Comparison of ENCODE assay signal across 8 cellular contexts in genomic region chr11:68838572-68838964, GRCh38. TPM values are rescaled to one million over a fixed set of nuclear protein-coding genes. Genes with fewer than 3 reads are reported as not detected.
A peak's percentile ranks its signal among the peaks of the same experiment; 100 is the strongest.
DNase-seq lines count a peak whose midpoint lies in the region; TF ChIP-seq lines count a peak whose summit lies in the region.

No MANE protein-coding gene starts in this region.

- BruUV-seq in OCI-LY7 (replicated peaks; lab: Mats Ljungman, UMichigan) (no TSS peak), MCF 10A (replicated peaks; lab: Mats Ljungman, UMichigan) (no TSS peak)

- in situ Hi-C loops in GM13977 (cut with MboI; ENCODE audit: low pct_unique_long_range_greater_than_20kb, low sequenced_read_pairs, unreplicated experiment) = no loop called here

- H3K4me3 ChIP-seq in BJ (ENCODE audit: low read depth, low read length) (peak overlapping the region; percentile 73), OCI-LY7 (ENCODE audit: low read depth, low read length, poor library complexity, severe bottlenecking) (peak overlapping the region; percentile 73), mucosa of stomach (ENCODE audit: low read length) (peak overlapping the region; percentile 73), vagina (peak overlapping the region; percentile 69 to 98)

- TF ChIP-seq CTCF in BJ (IDR thresholded peaks at IDR 0.05; ENCODE audit: insufficient read depth, low read depth, low read length) = no peak
- TF ChIP-seq CTCF in OCI-LY7 (conservative IDR thresholded peaks at IDR 0.05; ENCODE audit: low read length) = no peak
- TF ChIP-seq CTCF in MCF 10A (IDR thresholded peaks at IDR 0.05; ENCODE audit: unreplicated experiment) = no peak
- no peak for TF ChIP-seq CTCF in vagina (IDR thresholded peaks at IDR 0.05)
- TF ChIP-seq CTCF in GM20000 (IDR thresholded peaks at IDR 0.05; ENCODE audit: extremely low read depth, missing control alignments) = no peak
- TF ChIP-seq CTCF in GM13977 (IDR thresholded peaks at IDR 0.05; ENCODE audit: extremely low read depth, insufficient read depth, missing control alignments) = no peak

- H3K27me3 Mint-ChIP-seq in MCF 10A (ENCODE audit: insufficient read depth, unreplicated experiment) = no peaks in the 10 kb centered on the region

- POLR2A ChIA-PET in BJ (lab: Charles Lee) = interaction anchor here (0.6 kb wide), 1 partner anchor 821 kb away, joined by 9 read pairs; no protein-coding TSS in a partner anchor
- POLR2A ChIA-PET in OCI-LY7 (lab: Charles Lee) = interaction anchor here (0.6 to 1.2 kb wide), 2 partner anchors 89 to 376 kb away, joined by 3 to 5 read pairs; no protein-coding TSS in a partner anchor
- POLR2A ChIA-PET in MCF 10A (lab: Yijun Ruan, JAX) = interaction anchor here (0.7 to 2.7 kb wide), 4 partner anchors 20 to 332 kb away, joined by 3 to 13 read pairs (median 5); partner anchors contain the start of gene IGHMBP2

- no peaks in the 10 kb centered on the region for H3K36me3 ChIP-seq in BJ (ENCODE audit: control insufficient read depth, insufficient read depth, low read length)
- H3K36me3 ChIP-seq in OCI-LY7 (ENCODE audit: insufficient read depth, low read length) = no peaks in the 10 kb centered on the region
- no peaks in the 10 kb centered on the region for H3K36me3 ChIP-seq in mucosa of stomach (ENCODE audit: control insufficient read depth, insufficient read depth, low read length)
- H3K36me3 ChIP-seq in vagina = no peaks in the 10 kb centered on the region

- peak overlapping the region; percentile 79 for H3K9ac ChIP-seq in mucosa of stomach (ENCODE audit: low read length)

- peak overlapping the region; percentile 85 for H3K4me2 ChIP-seq in OCI-LY7 (ENCODE audit: low read length)

- H3K27ac ChIP-seq in OCI-LY7 (ENCODE audit: low read depth, low read length, poor library complexity, severe bottlenecking) (peak overlapping the region; percentile 81), vagina (peak overlapping the region; percentile 97)

- no peak for TF ChIP-seq POLR2A in vagina (IDR thresholded peaks at IDR 0.05)

- H3K9me3 Mint-ChIP-seq in MCF 10A (ENCODE audit: unreplicated experiment) = no peaks in the 10 kb centered on the region

- H2AFZ ChIP-seq in OCI-LY7 (ENCODE audit: low read length) = peak overlapping the region; percentile 96

- intact Hi-C loops in OCI-LY7 (cut with micrococcal nuclease; ENCODE audit: unreplicated experiment) (no loop called here), MCF 10A (cut with micrococcal nuclease) (no loop called here), vagina (cut with DNase I) (no loop called here)

- no peaks in the 10 kb centered on the region for H3K9me3 ChIP-seq in OCI-LY7 (ENCODE audit: low read length)
- no peaks in the 10 kb centered on the region for H3K9me3 ChIP-seq in mucosa of stomach (ENCODE audit: control insufficient read depth, low read length)
- H3K9me3 ChIP-seq in vagina = no peaks in the 10 kb centered on the region

- no peaks in the 10 kb centered on the region for H3K79me2 ChIP-seq in OCI-LY7 (ENCODE audit: insufficient read depth, low read depth, low read length)

- peaks cover 6% of the 10 kb centered on the region for H3K36me3 Mint-ChIP-seq in MCF 10A (ENCODE audit: insufficient read depth, unreplicated experiment)

- DNase-seq in BJ (ENCODE audit: low read depth) = no peak
- peak; percentile 40 for DNase-seq in OCI-LY7 (ENCODE audit: low spot score)
- peak; percentile 31 for DNase-seq in MCF 10A (ENCODE audit: unreplicated experiment)
- DNase-seq in vagina (ENCODE audit: extremely low spot score in 2 of 2) = no peak
- no peak for DNase-seq in GM20000 (ENCODE audit: low spot score)
- no peak for DNase-seq in COLO668 (lab: John Stamatoyannopoulos, UW; ENCODE audit: unreplicated experiment)
- DNase-seq in GM13977 (ENCODE audit: low spot score) = no peak

- H3K27me3 ChIP-seq in BJ (ENCODE audit: control insufficient read depth, insufficient read depth, low read length) = no peaks in the 10 kb centered on the region
- no peaks in the 10 kb centered on the region for H3K27me3 ChIP-seq in mucosa of stomach (ENCODE audit: control insufficient read depth, insufficient read depth, low read length)
- no peaks in the 10 kb centered on the region for H3K27me3 ChIP-seq in vagina

- peaks cover 21% of the 10 kb centered on the region for H3K4me1 Mint-ChIP-seq in MCF 10A (ENCODE audit: insufficient read depth, unreplicated experiment)

- no peaks in the 10 kb centered on the region for H4K20me1 ChIP-seq in OCI-LY7 (ENCODE audit: insufficient read depth, low read length)

- CTCF ChIA-PET in BJ (lab: Yijun Ruan, JAX) (interaction anchor here (0.6 to 1.6 kb wide), 3 partner anchors 51 to 805 kb away, joined by 3 to 5 read pairs (median 3); no protein-coding TSS in a partner anchor), OCI-LY7 (lab: Charles Lee; ENCODE audit: unreplicated experiment) (no interaction called here), MCF 10A (lab: Yijun Ruan, JAX) (interaction anchor here (0.7 kb wide), 2 partner anchors 43 to 79 kb away, joined by 3 read pairs; no protein-coding TSS in a partner anchor)

- peak overlapping the region; percentile 27 for H3K27ac Mint-ChIP-seq in MCF 10A (ENCODE audit: low read depth, unreplicated experiment)

- no peaks in the 10 kb centered on the region for H3K9me2 ChIP-seq in OCI-LY7 (ENCODE audit: insufficient read depth, low read length)

- H3K4me1 ChIP-seq in OCI-LY7 (ENCODE audit: insufficient read depth, low read length, poor library complexity, severe bottlenecking) (peaks cover 28% of the 10 kb centered on the region), mucosa of stomach (ENCODE audit: control insufficient read depth, insufficient read depth, low read length) (peaks cover 69% of the 10 kb centered on the region), vagina (peaks cover 62% of the 10 kb centered on the region)

- peak overlapping the region; percentile 73 for H3K4me3 Mint-ChIP-seq in MCF 10A (ENCODE audit: unreplicated experiment)

RNA-seq across cellular contexts. Expression of gene CPT1A, which starts 3.1 kb away (rescaled TPM):
- polyA plus RNA-seq in BJ (2011; rRNA removed) = 24.2 and 29.8 TPM in 2 replicates
- polyA minus RNA-seq in BJ (2011; rRNA and poly(A)+ RNA removed) = 47.3 and 56.5 TPM in 2 replicates
- total RNA-seq in OCI-LY7 (2014; rRNA removed; shearing (Covaris generic)) = 5.5 and 7.0 TPM in 2 replicates
- total RNA-seq in OCI-LY7 (2022) = 17.2 and 19.8 TPM in 2 replicates
- total RNA-seq in MCF 10A (2022) = 31.8 and 34.0 TPM in 2 replicates
- total RNA-seq in vagina = 80.8 TPM

Comparison
In these comparisons a context has a peak if more than half of its experiments do, and no peak if none do; other contexts are left out.
1. DNase-seq: peak in OCI-LY7 (single experiment) and MCF 10A (single experiment); none in BJ (single experiment), vagina (0 of 2), GM20000 (single experiment), COLO668 (single experiment) and GM13977 (single experiment).
2. Peak in every context shown above with its lines, with median percentiles within 50 percentile points of each other: H3K4me3 ChIP-seq.